Comparison of ENCODE assay signal across 8 cellular contexts in the genomic region with DNA sequence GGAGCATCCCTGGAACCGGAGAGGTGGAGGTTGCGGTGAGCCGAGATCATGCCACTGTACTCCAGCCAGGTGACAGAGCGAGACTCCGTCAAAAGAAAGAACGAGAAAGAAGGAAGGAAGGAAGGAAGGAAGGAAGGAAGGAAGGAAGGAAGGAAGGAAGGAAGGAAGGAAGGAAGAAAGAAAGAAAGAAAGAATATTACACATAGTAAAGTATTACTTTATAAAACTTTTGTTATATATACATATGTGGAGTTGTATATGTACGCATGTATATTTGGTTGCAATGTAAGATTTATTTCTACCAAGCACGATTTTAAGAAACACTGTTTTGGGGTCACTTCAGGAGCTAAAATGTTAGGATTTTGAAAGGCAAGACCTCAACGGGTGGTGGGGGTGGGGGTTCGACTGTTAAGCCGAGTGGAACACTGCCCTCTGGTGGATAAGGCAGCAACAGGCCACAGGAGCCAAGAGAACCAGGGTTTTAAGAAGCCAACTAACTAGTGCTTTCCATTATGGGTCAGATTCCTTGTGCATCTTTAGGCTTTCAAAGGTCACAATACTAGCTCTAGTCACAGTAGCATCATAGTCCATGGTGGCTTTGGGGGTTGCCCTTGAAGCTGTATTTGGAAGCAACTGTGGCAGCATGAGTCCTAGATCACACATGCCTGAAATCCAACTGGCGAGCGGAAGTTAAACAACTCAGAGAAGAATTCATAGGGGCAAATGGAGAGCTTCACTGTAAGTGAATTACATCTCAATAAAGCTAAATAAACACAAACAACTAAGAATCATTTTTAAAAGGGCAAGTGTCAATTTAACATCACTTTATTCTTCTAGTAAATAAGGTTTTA. TPM values are rescaled to one million over a fixed set of nuclear protein-coding genes. Genes with fewer than 3 reads are reported as not detected.
DNase-seq lines count a peak whose midpoint lies in the region; FAIRE-seq and TF ChIP-seq lines count a peak whose summit lies in the region.

No MANE protein-coding gene starts in this region.

- H3K4me2 ChIP-seq in astrocyte (ENCODE audit: low read length) (no peak overlapping the region), hepatocyte (no peak overlapping the region)

- H3K4me3 Mint-ChIP-seq in astrocyte (ENCODE audit: unreplicated experiment) = no peak overlapping the region

- H3K9ac ChIP-seq in astrocyte (ENCODE audit: low read length) = no peak overlapping the region

- H3K36me3 Mint-ChIP-seq in astrocyte (ENCODE audit: low read depth, unreplicated experiment) = peaks cover 16% of the 10 kb centered on the region

- H3K27me3 ChIP-seq in astrocyte (ENCODE audit: insufficient read depth, low read length) (no peaks in the 10 kb centered on the region), hepatocyte (no peaks in the 10 kb centered on the region), small intestine (ENCODE audit: control insufficient read depth in 2 of 2, insufficient read depth in 2 of 2, low read length in 2 of 2) (no peaks in the 10 kb centered on the region)

- H3K27ac Mint-ChIP-seq in astrocyte (ENCODE audit: unreplicated experiment) = peak overlapping the region; percentile 0

- no peak overlapping the region for H2AFZ ChIP-seq in astrocyte (ENCODE audit: low read depth, low read length)
- H2AFZ ChIP-seq in hepatocyte = no peak overlapping the region

- FAIRE-seq in astrocyte (lab: Jason Lieb, UNC) (peak; percentile 5), small intestine (lab: Jason Lieb, UNC) (no peak)

- H3K4me1 Mint-ChIP-seq in astrocyte (ENCODE audit: low read depth, unreplicated experiment) = peaks cover 10% of the 10 kb centered on the region

- DNase-seq in AG10803 (ENCODE audit: low read depth) (peak; percentile 65), GM19240 (ENCODE audit: insufficient read length, low spot score) (peak; percentile 77), MV-4-11 (lab: John Stamatoyannopoulos, UW) (peak; percentile 48), T-helper 9 cell (peak; percentile 52), astrocyte (ENCODE audit: low read depth) (peak; percentile 37), hepatocyte (ENCODE audit: low spot score) (peak; percentile 83), small intestine (peak; percentile 68), NCI-H1436 (lab: John Stamatoyannopoulos, UW) (no peak)

- H3K36me3 ChIP-seq in astrocyte (ENCODE audit: insufficient read depth, low read length) = no peaks in the 10 kb centered on the region
- no peaks in the 10 kb centered on the region for H3K36me3 ChIP-seq in hepatocyte (replicated peaks; ENCODE audit: insufficient read depth, low read depth)
- peaks cover 3% of the 10 kb centered on the region in 2 donors for H3K36me3 ChIP-seq in small intestine (ENCODE audit: control insufficient read depth in 2 of 2, insufficient read depth in 2 of 2, low read length in 2 of 2)

- TF ChIP-seq CTCF in AG10803 (conservative IDR thresholded peaks at IDR 0.05; ENCODE audit: low read length) = peak; percentile 99
- peak; percentile 90 for TF ChIP-seq CTCF in astrocyte (IDR thresholded peaks at IDR 0.05; ENCODE audit: insufficient read depth, low read depth, low read length)
- peak; percentile 93 for TF ChIP-seq CTCF in hepatocyte (IDR thresholded peaks at IDR 0.05; ENCODE audit: poor library complexity)

- no peaks in the 10 kb centered on the region for H3K9me3 Mint-ChIP-seq in astrocyte (ENCODE audit: unreplicated experiment)

- H3K4me3 ChIP-seq in AG10803 (ENCODE audit: low read length) (no peak overlapping the region), astrocyte (ENCODE audit: insufficient read depth, low read depth, low read length) (no peak overlapping the region), hepatocyte (no peak overlapping the region), small intestine (ENCODE audit: low read depth in 1 of 2, low read length in 2 of 2) (no peak overlapping the region)

- peaks cover 3% of the 10 kb centered on the region for H3K79me2 ChIP-seq in astrocyte (ENCODE audit: insufficient read depth, low read length)
- peaks cover 37% of the 10 kb centered on the region for H3K79me2 ChIP-seq in hepatocyte

- H3K4me1 ChIP-seq in astrocyte (ENCODE audit: insufficient read depth, low read length) = no peaks in the 10 kb centered on the region
- H3K4me1 ChIP-seq in hepatocyte (ENCODE audit: insufficient read depth) = peaks cover 26% of the 10 kb centered on the region
- peaks cover 2% of the 10 kb centered on the region in 2 donors for H3K4me1 ChIP-seq in small intestine (ENCODE audit: control insufficient read depth in 2 of 2, insufficient read depth in 1 of 2, low read depth in 1 of 2, low read length in 1 of 2)

- 63% methylated on average over 13 of the region's 13 CpGs for WGBS in hepatocyte (ENCODE audit: low lambda C conversion rate, missing lambda C conversion rate)
- WGBS in small intestine, 3 donors = 65 to 68% (median 66%) methylated on average over 13 of the region's 13 CpGs

- no peaks in the 10 kb centered on the region for H3K27me3 Mint-ChIP-seq in astrocyte (ENCODE audit: low read depth, unreplicated experiment)

- no peaks in the 10 kb centered on the region for H3K9me2 ChIP-seq in hepatocyte (replicated peaks; ENCODE audit: insufficient read depth)

- H3K27ac ChIP-seq in astrocyte (ENCODE audit: low read depth, low read length) (no peak overlapping the region), hepatocyte (no peak overlapping the region), small intestine (ENCODE audit: low read depth in 1 of 2, low read length in 1 of 2) (no peak overlapping the region)

- H3K9me3 ChIP-seq in astrocyte (ENCODE audit: insufficient read depth, low read depth, low read length) (no peaks in the 10 kb centered on the region), hepatocyte (ENCODE audit: low read depth) (no peaks in the 10 kb centered on the region), small intestine (ENCODE audit: control insufficient read depth, low read depth) (no peaks in the 10 kb centered on the region)

- peaks cover 7% of the 10 kb centered on the region for H4K20me1 ChIP-seq in astrocyte (ENCODE audit: insufficient read depth, low read length)
- no peaks in the 10 kb centered on the region for H4K20me1 ChIP-seq in hepatocyte (ENCODE audit: insufficient read depth, poor library complexity, severe bottlenecking)

RNA-seq across cellular contexts. Expression of gene GLB1, which starts 22.5 kb away (rescaled TPM):
- total RNA-seq in astrocyte (128 and 148 TPM in 2 replicates), hepatocyte (174 and 251 TPM in 2 replicates)
- polyA plus RNA-seq in hepatocyte (163 and 176 TPM in 2 replicates), small intestine (10 to 100 TPM; 19.2 to 29.8 (median 19.5) TPM)

RNA-seq across cellular contexts. Expression of gene TMPPE, which starts 22.5 kb away (rescaled TPM):
- total RNA-seq in astrocyte = 15.1 TPM in 2 replicates
- 3.3 and 3.7 TPM in 2 replicates for total RNA-seq in hepatocyte
- 1.1 and 1.4 TPM in 2 replicates for polyA plus RNA-seq in hepatocyte
- 1 to 10 TPM in 1 of 3 donors, under 1 TPM in 1, not detected in 1; 0.27 to 2.2 TPM for polyA plus RNA-seq in small intestine

RNA-seq across cellular contexts. Expression of gene CRTAP, which starts 39.4 kb away (rescaled TPM):
- total RNA-seq in astrocyte (144 and 145 TPM in 2 replicates), hepatocyte (178 and 201 TPM in 2 replicates)
- polyA plus RNA-seq in hepatocyte (125 and 127 TPM in 2 replicates), small intestine (10 to 100 TPM; 13.0 to 90.7 (median 50.8) TPM)
